In the genomic region with DNA sequence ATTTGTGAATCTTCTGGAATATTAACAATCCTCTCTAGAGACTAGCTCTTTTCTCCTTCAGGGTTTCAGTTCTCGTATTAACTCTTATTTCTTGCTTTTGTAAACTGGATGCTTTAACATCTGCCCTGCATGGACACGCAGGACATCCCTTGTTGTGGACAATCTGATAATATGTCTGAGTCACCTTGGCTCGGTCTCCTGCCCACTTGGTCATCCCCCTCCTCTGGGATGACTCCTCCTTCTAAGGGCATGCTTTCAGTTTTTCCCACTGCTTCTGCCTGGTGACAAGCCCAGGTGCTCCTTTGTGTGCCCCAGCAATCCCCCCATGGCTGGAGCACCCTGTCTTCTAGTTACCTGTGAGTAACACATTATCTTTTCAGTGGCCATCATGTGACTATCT, we compare ENCODE assay signal across 1 cellular context.
TF ChIP-seq lines count a peak whose summit lies in the region.

No MANE protein-coding gene starts in this region.

TF ChIP-seq in H1, 55 proteins besides CTCF, POLR2A, EP300 and RAD21 (continued from another document):
- TF ChIP-seq GABPA (IDR thresholded peaks at IDR 0.05; ENCODE audit: borderline replicate concordance, insufficient read depth, low read length): no peak
